8 cellular contexts compared by ENCODE assay signal in the genomic region with DNA sequence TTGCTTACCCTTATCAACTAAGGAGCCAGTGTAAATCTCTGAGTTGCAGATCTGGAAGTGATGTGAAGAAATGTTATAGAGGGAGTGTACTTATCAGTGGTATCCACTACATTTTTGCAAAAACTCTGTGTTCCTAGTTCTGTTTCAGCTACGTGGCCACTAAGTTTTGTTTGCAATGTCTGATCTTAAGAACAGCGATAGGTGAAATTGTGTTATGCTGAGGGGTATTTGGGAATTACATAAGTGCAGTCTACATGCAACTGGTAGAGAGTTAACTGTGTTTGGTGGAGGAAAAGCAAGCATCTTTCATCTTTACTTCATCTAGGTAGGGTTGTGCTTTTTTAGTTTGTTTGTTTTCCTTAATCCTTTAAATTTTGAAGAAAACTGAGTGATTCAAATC.
DNase-seq lines count a peak whose midpoint lies in the region; ATAC-seq, FAIRE-seq and TF ChIP-seq lines count a peak whose summit lies in the region.

No MANE protein-coding gene starts in this region.

- H3K4me1 ChIP-seq in H1 (replicated peaks in 1 of 4; ENCODE audit: control insufficient read depth in 3 of 4, insufficient read depth in 4 of 4, low read length in 3 of 4) (peaks cover 2 to 25% (median 13%) of the 10 kb centered on the region in 4 experiments; a peak in 5 of 7 replicates), skeletal muscle tissue (ENCODE audit: control insufficient read depth in 3 of 3, insufficient read depth in 3 of 3, low read length in 3 of 3) (peaks cover 28 to 40% (median 33%) of the 10 kb centered on the region in 3 donors)

- H3K4me3 ChIP-seq in GM06990 (replicated peaks; ENCODE audit: low read depth, low read length) (peak overlapping the region; percentile 89), H1 (ENCODE audit: extremely low read depth in 1 of 4, insufficient read depth in 2 of 4, low read depth in 3 of 4, low read length in 4 of 4) (no peak overlapping the region), skeletal muscle tissue (ENCODE audit: low read length in 3 of 3) (peak overlapping the region; percentile 79 to 97 (median 89))

- CTCF ChIA-PET in H1 (lab: Charles Lee; ENCODE audit: partially characterized antibody): interaction anchor here (0.8 to 1.8 kb wide), 3 partner anchors 10 to 25 kb away, joined by 3 to 7 read pairs (median 3); no protein-coding TSS in a partner anchor

- H4K8ac ChIP-seq in H1 (ENCODE audit: extremely low read depth, insufficient read depth, low read length): no peak overlapping the region

- no peak overlapping the region for H3K14ac ChIP-seq in H1 (ENCODE audit: insufficient read length)

- no peak for TF ChIP-seq CTCF in GM06990 (IDR thresholded peaks at IDR 0.05; ENCODE audit: insufficient read depth, low read length, poor library complexity, severe bottlenecking)
- TF ChIP-seq CTCF in H1 (IDR thresholded peaks at IDR 0.05; ENCODE audit: control extremely low read depth in 1 of 3, insufficient read depth in 1 of 3, low read depth in 1 of 3, low read length in 3 of 3): no peak

- H4K20me1 ChIP-seq in H1 (replicated peaks in 1 of 2; ENCODE audit: control insufficient read depth in 1 of 2, insufficient read depth in 2 of 2, low read length in 2 of 2): no peaks in the 10 kb centered on the region

- no peaks in the 10 kb centered on the region; the same call in 1 of the 2 replicates for H3K79me1 ChIP-seq in H1 (ENCODE audit: low read depth, low read length)

- no peak for ATAC-seq in HG02623 (IDR thresholded peaks at IDR 0.05; ENCODE audit: unreplicated experiment)

- H3K27me3 ChIP-seq in GM06990 (replicated peaks; ENCODE audit: control insufficient read depth, insufficient read depth, low read length): no peaks in the 10 kb centered on the region
- no peaks in the 10 kb centered on the region; a peak in 1 of 7 replicates for H3K27me3 ChIP-seq in H1 (replicated peaks in 1 of 4; ENCODE audit: control insufficient read depth in 3 of 4, extremely low read depth in 1 of 4, insufficient read depth in 3 of 4, low read length in 3 of 4)
- H3K27me3 ChIP-seq in skeletal muscle tissue (ENCODE audit: control insufficient read depth in 3 of 3, insufficient read depth in 3 of 3, low read length in 3 of 3): no peaks in the 10 kb centered on the region

- no peak overlapping the region for H3K9ac ChIP-seq in H1 (replicated peaks in 1 of 4; ENCODE audit: extremely low read depth in 1 of 4, low read depth in 3 of 4, low read length in 3 of 4)
- H3K9ac ChIP-seq in skeletal muscle tissue (ENCODE audit: low read depth in 1 of 3, low read length in 3 of 3): peak overlapping the region; percentile 81 to 94 (median 92)

- H2BK120ac ChIP-seq in H1 (replicated peaks; ENCODE audit: low read depth, low read length): peak overlapping the region; percentile 45

- H3K27ac ChIP-seq in H1 (ENCODE audit: low read depth, low read length) (no peak overlapping the region), skeletal muscle tissue (ENCODE audit: low read depth, low read length) (peak overlapping the region; percentile 94)

- no peak for FAIRE-seq in H1 (lab: Jason Lieb, UNC)

- no peak overlapping the region for H2AK5ac ChIP-seq in H1 (ENCODE audit: low read depth, low read length)

- no peak overlapping the region for H4K91ac ChIP-seq in H1 (replicated peaks; ENCODE audit: insufficient read length, low read length)

- H3K23ac ChIP-seq in H1 (ENCODE audit: insufficient read length): no peak overlapping the region

- POLR2A ChIA-PET in H1 (lab: Charles Lee; ENCODE audit: partially characterized antibody): interaction anchor here (1.0 kb wide), 1 partner anchor 10 kb away, joined by 4 read pairs; no protein-coding TSS in a partner anchor

- H3K36me3 ChIP-seq in GM06990 (ENCODE audit: control insufficient read depth, insufficient read depth, low read length): no peaks in the 10 kb centered on the region
- H3K36me3 ChIP-seq in H1 (ENCODE audit: control insufficient read depth in 2 of 4, insufficient read depth in 4 of 4, low read length in 3 of 4): no peaks in the 10 kb centered on the region
- H3K36me3 ChIP-seq in skeletal muscle tissue (ENCODE audit: control insufficient read depth in 3 of 3, insufficient read depth in 3 of 3, low read length in 3 of 3): peaks cover 0 to 6% (median 6%) of the 10 kb centered on the region in 3 donors

- WGBS in H1 (ENCODE audit: extremely low coverage in 1 of 2, insufficient coverage in 1 of 2, insufficient read length in 1 of 2, insufficient replicate concordance in 2 of 2, low coverage in 1 of 2, low lambda C conversion rate in 2 of 2, missing lambda C conversion rate in 1 of 2), 2 experiments: 91% methylated on average over 2 of the region's 2 CpGs; no CpG with 5 or more reads in 1 of the 2 experiments

- peak overlapping the region; percentile 2 to 88; a peak in 1 of 4 replicates for H3K4me2 ChIP-seq in H1 (ENCODE audit: insufficient read depth in 1 of 2, low read depth in 2 of 2, low read length in 2 of 2)

- H3K79me2 ChIP-seq in H1 (ENCODE audit: control insufficient read depth in 1 of 2, insufficient read depth in 2 of 2, low read length in 2 of 2): peaks cover 0 to 44% of the 10 kb centered on the region in 2 experiments; a peak in 3 of 4 replicates

- H3K56ac ChIP-seq in H1 (replicated peaks; ENCODE audit: insufficient read length, low read depth, low read length): no peak overlapping the region

- no peak overlapping the region for H2BK20ac ChIP-seq in H1 (ENCODE audit: low read length)

- no peak overlapping the region for H2BK15ac ChIP-seq in H1 (ENCODE audit: low read length)

- H4K5ac ChIP-seq in H1 (ENCODE audit: insufficient read length, low read depth, low read length): no peak overlapping the region

- TF ChIP-seq RAD21 in H1 (IDR thresholded peaks at IDR 0.05 in 1 of 2, conservative IDR thresholded peaks at IDR 0.05 in 1 of 2; ENCODE audit: low read depth in 2 of 2, low read length in 2 of 2): no peak

- no peak overlapping the region for H3K4ac ChIP-seq in H1 (replicated peaks; ENCODE audit: insufficient read length, low read depth, low read length)

- DNase-seq in GM06990 (ENCODE audit: extremely low read depth, insufficient read length): no peak
- peak; percentile 45 for DNase-seq in NAMALWA (ENCODE audit: low spot score)
- DNase-seq in H1 (ENCODE audit: low read depth in 1 of 2, low spot score in 2 of 2): no peak
- no peak for DNase-seq in stimulated activated naive CD4-positive, alpha-beta T cell treated with Interleukin-2 at 50 U/mL for 16 hours (lab: John Stamatoyannopoulos, UW)
- no peak for DNase-seq in glomerular visceral epithelial cell (ENCODE audit: extremely low spot score)
- DNase-seq in NCI-H510A treated with DMSO at 0.1 percent for 48 hours (lab: John Stamatoyannopoulos, UW): no peak

- H3K9me3 ChIP-seq in H1 (ENCODE audit: insufficient read depth in 2 of 2, low read depth in 1 of 2, low read length in 1 of 2): no peaks in the 10 kb centered on the region
- no peaks in the 10 kb centered on the region for H3K9me3 ChIP-seq in skeletal muscle tissue (ENCODE audit: control insufficient read depth in 3 of 3, low read length in 3 of 3)

- no peak overlapping the region; the same call in 1 of the 2 replicates for H2BK5ac ChIP-seq in H1 (ENCODE audit: low read depth, low read length)

- H2BK12ac ChIP-seq in H1 (ENCODE audit: low read depth, low read length): no peak overlapping the region

- no peak for TF ChIP-seq EP300 in H1 (IDR thresholded peaks at IDR 0.05; ENCODE audit: borderline replicate concordance in 1 of 2, low read depth in 2 of 2, low read length in 2 of 2)

- H2AFZ ChIP-seq in H1 (ENCODE audit: low read length): no peak overlapping the region

- no peak overlapping the region; the same call in 1 of the 2 replicates for H3K18ac ChIP-seq in H1 (ENCODE audit: extremely low read depth, low read length)

- peaks cover 3% of the 10 kb centered on the region; the same call in 1 of the 2 replicates for H3K23me2 ChIP-seq in H1 (ENCODE audit: low read depth, low read length)

- TF ChIP-seq POLR2A in H1 (IDR thresholded peaks at IDR 0.05; ENCODE audit: control extremely low read depth in 1 of 2, low read depth in 2 of 2, low read length in 2 of 2): no peak

TF ChIP-seq in H1, 55 proteins besides CTCF, POLR2A, EP300 and RAD21 (continues in another document):
- TF ChIP-seq SP1 (IDR thresholded peaks at IDR 0.05; ENCODE audit: low read depth, low read length) (no peak), SIX5 (IDR thresholded peaks at IDR 0.05; ENCODE audit: low read depth, low read length) (no peak), TEAD4 (IDR thresholded peaks at IDR 0.05; ENCODE audit: low read depth, low read length) (no peak), MAFK (IDR thresholded peaks at IDR 0.05; ENCODE audit: low read depth, low read length) (no peak), CHD1 (IDR thresholded peaks at IDR 0.05; ENCODE audit: low read depth, low read length) (no peak)

Comparison
In these comparisons a context has a peak if more than half of its experiments do, and no peak if none do; other contexts are left out.
1. H3K4me3 ChIP-seq: peak in GM06990 (single experiment) and skeletal muscle tissue (3 of 3); none in H1 (0 of 4).
2. H3K9ac ChIP-seq: peak in skeletal muscle tissue (3 of 3); none in H1 (0 of 4).